Comparison of ENCODE assay signal across 1 cellular context in the genomic region with DNA sequence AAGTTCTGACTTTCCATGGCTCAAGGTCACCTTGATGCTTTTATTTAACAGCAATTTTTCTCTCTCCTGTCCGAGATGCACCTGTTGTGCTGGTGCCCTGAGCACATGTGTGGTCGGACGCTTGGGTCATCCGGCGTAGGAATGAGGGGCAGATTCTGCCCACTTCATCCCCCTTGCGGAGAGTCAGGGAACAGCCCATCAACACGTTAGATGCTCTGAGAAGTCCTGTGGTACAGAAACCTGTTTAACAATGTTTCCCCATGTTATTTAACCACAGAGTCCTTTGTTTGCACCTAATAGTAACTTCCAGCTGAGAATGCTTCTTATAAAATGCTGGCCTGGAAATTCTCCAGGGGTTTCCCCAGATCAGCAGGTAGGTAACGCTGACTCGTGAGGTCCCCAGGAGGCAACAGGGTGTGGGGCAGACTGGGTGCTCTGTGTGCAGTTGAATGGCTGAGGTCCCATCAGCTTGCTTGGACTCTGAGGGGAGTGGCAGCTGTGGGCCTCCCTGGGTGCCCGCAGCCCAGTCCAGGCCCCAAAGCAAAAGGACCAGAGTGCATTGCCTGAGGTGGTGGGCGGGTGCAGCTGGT.
TF ChIP-seq lines count a peak whose summit lies in the region.

No MANE protein-coding gene starts in this region.

TF ChIP-seq in GM23338, 12 proteins besides CTCF, POLR2A, EP300 and RAD21:
- TF ChIP-seq JUNB (IDR thresholded peaks at IDR 0.05; ENCODE audit: unreplicated experiment) (no peak), CREB1 (CRISPR knock-in tag; IDR thresholded peaks at IDR 0.05; ENCODE audit: low read depth) (no peak), STAT1 (IDR thresholded peaks at IDR 0.05; ENCODE audit: unreplicated experiment) (no peak), EZH2phosphoT487 (IDR thresholded peaks at IDR 0.05; ENCODE audit: unreplicated experiment) (no peak), ZNF331 (CRISPR knock-in tag; IDR thresholded peaks at IDR 0.05; ENCODE audit: low read depth) (no peak), ZNF114 (CRISPR knock-in tag; IDR thresholded peaks at IDR 0.05) (no peak), NANOG (IDR thresholded peaks at IDR 0.05; ENCODE audit: borderline replicate concordance) (no peak), POLR2AphosphoS5 (IDR thresholded peaks at IDR 0.05; ENCODE audit: low read depth) (no peak), EZH2 (IDR thresholded peaks at IDR 0.05; ENCODE audit: low read depth, unreplicated experiment) (no peak)
- TF ChIP-seq, protein P1, sequence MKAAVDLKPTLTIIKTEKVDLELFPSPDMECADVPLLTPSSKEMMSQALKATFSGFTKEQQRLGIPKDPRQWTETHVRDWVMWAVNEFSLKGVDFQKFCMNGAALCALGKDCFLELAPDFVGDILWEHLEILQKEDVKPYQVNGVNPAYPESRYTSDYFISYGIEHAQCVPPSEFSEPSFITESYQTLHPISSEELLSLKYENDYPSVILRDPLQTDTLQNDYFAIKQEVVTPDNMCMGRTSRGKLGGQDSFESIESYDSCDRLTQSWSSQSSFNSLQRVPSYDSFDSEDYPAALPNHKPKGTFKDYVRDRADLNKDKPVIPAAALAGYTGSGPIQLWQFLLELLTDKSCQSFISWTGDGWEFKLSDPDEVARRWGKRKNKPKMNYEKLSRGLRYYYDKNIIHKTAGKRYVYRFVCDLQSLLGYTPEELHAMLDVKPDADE (IDR thresholded peaks at IDR 0.05), result no peak
- TF ChIP-seq, protein P2, sequence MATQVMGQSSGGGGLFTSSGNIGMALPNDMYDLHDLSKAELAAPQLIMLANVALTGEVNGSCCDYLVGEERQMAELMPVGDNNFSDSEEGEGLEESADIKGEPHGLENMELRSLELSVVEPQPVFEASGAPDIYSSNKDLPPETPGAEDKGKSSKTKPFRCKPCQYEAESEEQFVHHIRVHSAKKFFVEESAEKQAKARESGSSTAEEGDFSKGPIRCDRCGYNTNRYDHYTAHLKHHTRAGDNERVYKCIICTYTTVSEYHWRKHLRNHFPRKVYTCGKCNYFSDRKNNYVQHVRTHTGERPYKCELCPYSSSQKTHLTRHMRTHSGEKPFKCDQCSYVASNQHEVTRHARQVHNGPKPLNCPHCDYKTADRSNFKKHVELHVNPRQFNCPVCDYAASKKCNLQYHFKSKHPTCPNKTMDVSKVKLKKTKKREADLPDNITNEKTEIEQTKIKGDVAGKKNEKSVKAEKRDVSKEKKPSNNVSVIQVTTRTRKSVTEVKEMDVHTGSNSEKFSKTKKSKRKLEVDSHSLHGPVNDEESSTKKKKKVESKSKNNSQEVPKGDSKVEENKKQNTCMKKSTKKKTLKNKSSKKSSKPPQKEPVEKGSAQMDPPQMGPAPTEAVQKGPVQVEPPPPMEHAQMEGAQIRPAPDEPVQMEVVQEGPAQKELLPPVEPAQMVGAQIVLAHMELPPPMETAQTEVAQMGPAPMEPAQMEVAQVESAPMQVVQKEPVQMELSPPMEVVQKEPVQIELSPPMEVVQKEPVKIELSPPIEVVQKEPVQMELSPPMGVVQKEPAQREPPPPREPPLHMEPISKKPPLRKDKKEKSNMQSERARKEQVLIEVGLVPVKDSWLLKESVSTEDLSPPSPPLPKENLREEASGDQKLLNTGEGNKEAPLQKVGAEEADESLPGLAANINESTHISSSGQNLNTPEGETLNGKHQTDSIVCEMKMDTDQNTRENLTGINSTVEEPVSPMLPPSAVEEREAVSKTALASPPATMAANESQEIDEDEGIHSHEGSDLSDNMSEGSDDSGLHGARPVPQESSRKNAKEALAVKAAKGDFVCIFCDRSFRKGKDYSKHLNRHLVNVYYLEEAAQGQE (IDR thresholded peaks at IDR 0.05; ENCODE audit: unreplicated experiment), result no peak
- TF ChIP-seq, protein P3, sequence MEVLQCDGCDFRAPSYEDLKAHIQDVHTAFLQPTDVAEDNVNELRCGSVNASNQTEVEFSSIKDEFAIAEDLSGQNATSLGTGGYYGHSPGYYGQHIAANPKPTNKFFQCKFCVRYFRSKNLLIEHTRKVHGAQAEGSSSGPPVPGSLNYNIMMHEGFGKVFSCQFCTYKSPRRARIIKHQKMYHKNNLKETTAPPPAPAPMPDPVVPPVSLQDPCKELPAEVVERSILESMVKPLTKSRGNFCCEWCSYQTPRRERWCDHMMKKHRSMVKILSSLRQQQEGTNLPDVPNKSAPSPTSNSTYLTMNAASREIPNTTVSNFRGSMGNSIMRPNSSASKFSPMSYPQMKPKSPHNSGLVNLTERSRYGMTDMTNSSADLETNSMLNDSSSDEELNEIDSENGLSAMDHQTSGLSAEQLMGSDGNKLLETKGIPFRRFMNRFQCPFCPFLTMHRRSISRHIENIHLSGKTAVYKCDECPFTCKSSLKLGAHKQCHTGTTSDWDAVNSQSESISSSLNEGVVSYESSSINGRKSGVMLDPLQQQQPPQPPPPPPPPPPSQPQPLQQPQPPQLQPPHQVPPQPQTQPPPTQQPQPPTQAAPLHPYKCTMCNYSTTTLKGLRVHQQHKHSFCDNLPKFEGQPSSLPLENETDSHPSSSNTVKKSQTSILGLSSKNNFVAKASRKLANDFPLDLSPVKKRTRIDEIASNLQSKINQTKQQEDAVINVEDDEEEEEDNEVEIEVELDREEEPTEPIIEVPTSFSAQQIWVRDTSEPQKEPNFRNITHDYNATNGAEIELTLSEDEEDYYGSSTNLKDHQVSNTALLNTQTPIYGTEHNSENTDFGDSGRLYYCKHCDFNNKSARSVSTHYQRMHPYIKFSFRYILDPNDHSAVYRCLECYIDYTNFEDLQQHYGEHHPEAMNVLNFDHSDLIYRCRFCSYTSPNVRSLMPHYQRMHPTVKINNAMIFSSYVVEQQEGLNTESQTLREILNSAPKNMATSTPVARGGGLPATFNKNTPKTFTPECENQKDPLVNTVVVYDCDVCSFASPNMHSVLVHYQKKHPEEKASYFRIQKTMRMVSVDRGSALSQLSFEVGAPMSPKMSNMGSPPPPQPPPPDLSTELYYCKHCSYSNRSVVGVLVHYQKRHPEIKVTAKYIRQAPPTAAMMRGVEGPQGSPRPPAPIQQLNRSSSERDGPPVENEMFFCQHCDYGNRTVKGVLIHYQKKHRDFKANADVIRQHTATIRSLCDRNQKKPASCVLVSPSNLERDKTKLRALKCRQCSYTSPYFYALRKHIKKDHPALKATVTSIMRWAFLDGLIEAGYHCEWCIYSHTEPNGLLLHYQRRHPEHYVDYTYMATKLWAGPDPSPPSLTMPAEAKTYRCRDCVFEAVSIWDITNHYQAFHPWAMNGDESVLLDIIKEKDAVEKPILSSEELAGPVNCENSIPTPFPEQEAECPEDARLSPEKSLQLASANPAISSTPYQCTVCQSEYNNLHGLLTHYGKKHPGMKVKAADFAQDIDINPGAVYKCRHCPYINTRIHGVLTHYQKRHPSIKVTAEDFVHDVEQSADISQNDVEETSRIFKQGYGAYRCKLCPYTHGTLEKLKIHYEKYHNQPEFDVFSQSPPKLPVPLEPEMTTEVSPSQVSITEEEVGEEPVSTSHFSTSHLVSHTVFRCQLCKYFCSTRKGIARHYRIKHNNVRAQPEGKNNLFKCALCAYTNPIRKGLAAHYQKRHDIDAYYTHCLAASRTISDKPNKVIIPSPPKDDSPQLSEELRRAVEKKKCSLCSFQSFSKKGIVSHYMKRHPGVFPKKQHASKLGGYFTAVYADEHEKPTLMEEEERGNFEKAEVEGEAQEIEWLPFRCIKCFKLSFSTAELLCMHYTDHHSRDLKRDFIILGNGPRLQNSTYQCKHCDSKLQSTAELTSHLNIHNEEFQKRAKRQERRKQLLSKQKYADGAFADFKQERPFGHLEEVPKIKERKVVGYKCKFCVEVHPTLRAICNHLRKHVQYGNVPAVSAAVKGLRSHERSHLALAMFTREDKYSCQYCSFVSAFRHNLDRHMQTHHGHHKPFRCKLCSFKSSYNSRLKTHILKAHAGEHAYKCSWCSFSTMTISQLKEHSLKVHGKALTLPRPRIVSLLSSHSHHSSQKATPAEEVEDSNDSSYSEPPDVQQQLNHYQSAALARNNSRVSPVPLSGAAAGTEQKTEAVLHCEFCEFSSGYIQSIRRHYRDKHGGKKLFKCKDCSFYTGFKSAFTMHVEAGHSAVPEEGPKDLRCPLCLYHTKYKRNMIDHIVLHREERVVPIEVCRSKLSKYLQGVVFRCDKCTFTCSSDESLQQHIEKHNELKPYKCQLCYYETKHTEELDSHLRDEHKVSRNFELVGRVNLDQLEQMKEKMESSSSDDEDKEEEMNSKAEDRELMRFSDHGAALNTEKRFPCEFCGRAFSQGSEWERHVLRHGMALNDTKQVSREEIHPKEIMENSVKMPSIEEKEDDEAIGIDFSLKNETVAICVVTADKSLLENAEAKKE (CRISPR knock-in tag; IDR thresholded peaks at IDR 0.05), result no peak
